8 cellular contexts compared by ENCODE assay signal in genomic region chr7:129607471-129608120, GRCh38. TPM values are rescaled to one million over a fixed set of nuclear protein-coding genes. Genes with fewer than 3 reads are reported as not detected.
A peak's percentile ranks its signal among the peaks of the same experiment; 100 is the strongest.
DNase-seq lines count a peak whose midpoint lies in the region; ATAC-seq, FAIRE-seq and TF ChIP-seq lines count a peak whose summit lies in the region.

No MANE protein-coding gene starts in this region.

- H3K36me3 ChIP-seq in keratinocyte (ENCODE audit: control insufficient read depth in 2 of 2, extremely low read depth in 1 of 2, insufficient read depth in 2 of 2, low read length in 2 of 2) = peaks cover 4 to 14% of the 10 kb centered on the region in 2 experiments

- no peak for FAIRE-seq in keratinocyte (lab: Jason Lieb, UNC)

- H4K20me1 ChIP-seq in keratinocyte (ENCODE audit: control insufficient read depth, extremely low read depth, insufficient read depth, low read length) = no peaks in the 10 kb centered on the region

- H3K27me3 ChIP-seq in keratinocyte (ENCODE audit: control insufficient read depth, extremely low read depth, insufficient read depth, low read length) = no peaks in the 10 kb centered on the region

- no peaks in the 10 kb centered on the region for H3K9me1 ChIP-seq in keratinocyte (ENCODE audit: control insufficient read depth, extremely low read depth, insufficient read depth, low read length)

- ATAC-seq in HG03196 (IDR thresholded peaks at IDR 0.05; ENCODE audit: unreplicated experiment) = no peak
- no peak for ATAC-seq in HG02885 (IDR thresholded peaks at IDR 0.05; ENCODE audit: poor library complexity, unreplicated experiment)

- DNase-seq in stimulated activated CD4-positive, alpha-beta T cell treated with anti-CD3 and anti-CD28 coated beads, Interleukin-15, amount 100 ng/mL, for 24 hours = peak; percentile 55
- DNase-seq in stimulated activated CD4-positive, alpha-beta T cell treated with anti-CD3 and anti-CD28 coated beads, Interleukin-12 subunit alpha, Interleukin-12 subunit beta, amount 100 ng/mL, for 4 hours = no peak
- DNase-seq in NCI-H460 (ENCODE audit: extremely low read depth, low read depth) = peak; percentile 30
- peak; percentile 15 for DNase-seq in activated effector memory CD4-positive, alpha-beta T cell treated with Interleukin-2 at 50 U/mL for 16 hours
- peak; percentile 11 for DNase-seq in keratinocyte (ENCODE audit: low read depth, low spot score)
- no peak for DNase-seq in NCI-H446 treated with DMSO at 0.1 percent for 48 hours (lab: John Stamatoyannopoulos, UW)

- H3K9ac ChIP-seq in keratinocyte (ENCODE audit: control insufficient read depth, extremely low read depth, insufficient read depth, low read length) = no peak overlapping the region

- H3K4me3 ChIP-seq in keratinocyte (ENCODE audit: control insufficient read depth in 2 of 3, extremely low read depth in 1 of 3, insufficient read depth in 2 of 3, low read depth in 1 of 3, low read length in 3 of 3) = no peak overlapping the region

- peaks cover 11% of the 10 kb centered on the region for H3K4me1 ChIP-seq in keratinocyte (ENCODE audit: control insufficient read depth, extremely low read depth, insufficient read depth, low read length)

- H3K27ac ChIP-seq in keratinocyte (ENCODE audit: control insufficient read depth, insufficient read depth, low read length) = no peak overlapping the region

- no peak overlapping the region for H2AFZ ChIP-seq in keratinocyte (ENCODE audit: control insufficient read depth, low read length)

- dilution Hi-C loops in keratinocyte (cut with MboI; ENCODE audit: extremely low pct_ligation_motif_present, low sequenced_read_pairs) = no loop called here

- H3K4me2 ChIP-seq in keratinocyte (ENCODE audit: control insufficient read depth, extremely low read depth, insufficient read depth, low read depth, low read length) = no peak overlapping the region

- peaks cover 24% of the 10 kb centered on the region for H3K79me2 ChIP-seq in keratinocyte (ENCODE audit: control insufficient read depth, insufficient read depth, low read length)

- TF ChIP-seq CTCF in keratinocyte (optimal IDR thresholded peaks at IDR 0.05 in 1 of 3, IDR thresholded peaks at IDR 0.05 in 1 of 3, conservative IDR thresholded peaks at IDR 0.05 in 1 of 3; ENCODE audit: extremely low read depth in 1 of 3, insufficient read depth in 2 of 3, low read length in 3 of 3) = peak; percentile 73 to 82 (median 76)

- no peaks in the 10 kb centered on the region for H3K9me3 ChIP-seq in keratinocyte (ENCODE audit: control insufficient read depth, low read depth, low read length)

RNA-seq across cellular contexts. Expression of gene NRF1, which starts 3.9 kb away (rescaled TPM):
- total RNA-seq in NCI-H460 (2014; rRNA removed; shearing (Covaris generic)) = 14.8 and 14.9 TPM in 2 replicates
- polyA plus RNA-seq in NCI-H460 (2014; cell fraction: nucleus; rRNA removed) = 10.2 and 27.3 TPM in 2 replicates
- polyA plus RNA-seq in keratinocyte = 9.2 to 12.6 TPM (median 10.4 TPM) in 3 replicates
- polyA plus RNA-seq in keratinocyte (2011; ENCODE audit: low read depth) = 3.1 TPM
- polyA plus RNA-seq in keratinocyte (2011; cell fraction: cytosol; rRNA removed) = 6.7 and 7.0 TPM in 2 replicates
- 20.3 and 25.7 TPM in 2 replicates for polyA plus RNA-seq in keratinocyte (2011; cell fraction: nucleus; rRNA removed)
- 7.1 and 8.3 TPM in 2 replicates for polyA plus RNA-seq in keratinocyte (2012; ENCODE audit: low replicate concordance)
- 17.2 to 28.9 TPM (median 22.8 TPM) in 3 replicates for polyA minus RNA-seq in keratinocyte
- polyA minus RNA-seq in keratinocyte (2011; cell fraction: cytosol; rRNA and poly(A)+ RNA removed) = 9.0 TPM
- polyA minus RNA-seq in keratinocyte (2011; cell fraction: nucleus; rRNA and poly(A)+ RNA removed) = 12.3 and 29.0 TPM in 2 replicates

Comparison
In these comparisons a context has a peak if more than half of its experiments do, and no peak if none do; other contexts are left out.
1. DNase-seq: peak in stimulated activated CD4-positive, alpha-beta T cell treated with anti-CD3 and anti-CD28 coated beads, Interleukin-15, amount 100 ng/mL, for 24 hours (single experiment), NCI-H460 (single experiment), activated effector memory CD4-positive, alpha-beta T cell treated with Interleukin-2 at 50 U/mL for 16 hours (single experiment) and keratinocyte (single experiment); none in stimulated activated CD4-positive, alpha-beta T cell treated with anti-CD3 and anti-CD28 coated beads, Interleukin-12 subunit alpha, Interleukin-12 subunit beta, amount 100 ng/mL, for 4 hours (single experiment) and NCI-H446 treated with DMSO at 0.1 percent for 48 hours (single experiment).